Comparison of ENCODE assay signal across 25 cellular contexts in genomic region chr3:58672451-58672850, GRCh38. TPM values are rescaled to one million over a fixed set of nuclear protein-coding genes. Genes with fewer than 3 reads are reported as not detected.
"Had no signal": no experiment of that assay in that cellular context is flagged by ENCODE, and none has a peak within 500 bp of the region (broad histone marks: within the 10 kb centered on the region; RNA-seq: fewer than 3 reads in every experiment).

No MANE protein-coding gene starts in this region.

- H3K4me1 ChIP-seq: tibial nerve, uterus had no signal

- H3K27ac ChIP-seq: tibial nerve, uterus had no signal

- DNase-seq: activated CD4-positive, alpha-beta memory T cell treated with anti-CD3 and anti-CD28 coated beads for 36 hours; activated CD4-positive, alpha-beta T cell treated with anti-CD3 and anti-CD28 coated beads for 36 hours; activated naive CD4-positive, alpha-beta T cell treated with Interleukin-2 at 50 U/mL for 16 hours; activated naive CD8-positive, alpha-beta T cell treated with anti-CD3 and anti-CD28 coated beads, Interleukin-2, amount 10 ng/mL, durations not matched to agents 7 days and 5 days; activated T-cell treated with anti-CD3 and anti-CD28 coated beads, Interleukin-2, amount 50 U/mL, for 1 hour; central memory CD4-positive, alpha-beta T cell; erythroblast; foreskin melanocyte; kidney; nephron progenitor cell; nucleus accumbens; posterior cingulate gyrus; stimulated activated CD4-positive, alpha-beta T cell treated with anti-CD3 and anti-CD28 coated beads, Interleukin-2, amount 100 ng/mL, for 24 hours; stimulated activated naive CD4-positive, alpha-beta T cell treated with Interleukin-2 at 50 U/mL for 16 hours; substantia nigra; uterus had no signal

- ATAC-seq: activated CD4-positive, alpha-beta T cell treated with anti-CD3 and anti-CD28 coated beads for 36 hours; left lobe of liver; WTC11 had no signal

- H3K27me3 ChIP-seq: tibial nerve, uterus had no signal

- H3K36me3 ChIP-seq: tibial nerve, uterus had no signal

- H3K9me3 ChIP-seq: uterus had no signal

- H3K4me3 ChIP-seq: lung, tibial nerve, uterus had no signal

- FAIRE-seq: colon, endometrium, kidney, TTC549 had no signal

RNA-seq across cellular contexts. Expression of gene FAM3D, which starts 5.9 kb away (rescaled TPM):
- total RNA-seq: activated CD4-positive, alpha-beta memory T cell treated with anti-CD3 and anti-CD28 coated beads for 36 hours; activated CD4-positive, alpha-beta T cell treated with anti-CD3 and anti-CD28 coated beads for 36 hours; activated naive CD8-positive, alpha-beta T cell treated with anti-CD3 and anti-CD28 coated beads, Interleukin-2, amount 10 ng/mL, durations not matched to agents 7 days and 5 days; activated T-helper 2 cell treated with anti-CD3 and anti-CD28 coated beads, Interferon-gamma antibody, Interleukin-2, Interleukin-4, amounts not matched to agents 10 μg/mL and 5 μg/mL and 100 μg/mL, durations not matched to agents 14 hours and 24 hours and 36 hours; myocyte; tibial nerve had no signal
